ENCODE assay signal across 1 cellular context in the genomic region with DNA sequence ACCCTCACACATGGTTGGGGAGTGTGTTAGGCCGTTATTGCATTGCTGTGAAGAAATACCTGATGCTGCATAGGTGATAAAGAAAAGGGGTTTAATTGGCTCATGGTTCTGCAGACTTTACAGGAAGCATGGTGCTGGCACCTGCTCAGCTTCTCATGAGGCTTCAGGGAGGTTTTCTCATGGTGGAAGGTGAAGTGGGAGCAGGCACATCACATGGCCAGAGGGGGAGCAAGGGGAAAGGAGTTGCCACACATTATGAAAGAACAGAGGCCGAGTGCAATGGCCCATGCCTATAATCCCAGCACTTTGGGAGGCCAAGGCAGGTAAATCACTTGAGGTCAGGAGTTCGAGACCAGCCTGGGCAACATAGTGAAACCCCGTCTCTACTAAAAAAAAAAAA. TPM values are rescaled to one million over a fixed set of nuclear protein-coding genes. Genes with fewer than 3 reads are reported as not detected.
"Had no signal": no experiment of that assay in that cellular context is flagged by ENCODE, and none has a peak within 500 bp of the region (broad histone marks: within the 10 kb centered on the region; RNA-seq: fewer than 3 reads in every experiment).

No MANE protein-coding gene starts in this region.

RNA-seq across cellular contexts. Expression of a gene that starts 19.2 kb away (rescaled TPM):
- polyA plus RNA-seq: immature natural killer cell had no signal
